ENCODE assay signal across 25 cellular contexts in the genomic region with DNA sequence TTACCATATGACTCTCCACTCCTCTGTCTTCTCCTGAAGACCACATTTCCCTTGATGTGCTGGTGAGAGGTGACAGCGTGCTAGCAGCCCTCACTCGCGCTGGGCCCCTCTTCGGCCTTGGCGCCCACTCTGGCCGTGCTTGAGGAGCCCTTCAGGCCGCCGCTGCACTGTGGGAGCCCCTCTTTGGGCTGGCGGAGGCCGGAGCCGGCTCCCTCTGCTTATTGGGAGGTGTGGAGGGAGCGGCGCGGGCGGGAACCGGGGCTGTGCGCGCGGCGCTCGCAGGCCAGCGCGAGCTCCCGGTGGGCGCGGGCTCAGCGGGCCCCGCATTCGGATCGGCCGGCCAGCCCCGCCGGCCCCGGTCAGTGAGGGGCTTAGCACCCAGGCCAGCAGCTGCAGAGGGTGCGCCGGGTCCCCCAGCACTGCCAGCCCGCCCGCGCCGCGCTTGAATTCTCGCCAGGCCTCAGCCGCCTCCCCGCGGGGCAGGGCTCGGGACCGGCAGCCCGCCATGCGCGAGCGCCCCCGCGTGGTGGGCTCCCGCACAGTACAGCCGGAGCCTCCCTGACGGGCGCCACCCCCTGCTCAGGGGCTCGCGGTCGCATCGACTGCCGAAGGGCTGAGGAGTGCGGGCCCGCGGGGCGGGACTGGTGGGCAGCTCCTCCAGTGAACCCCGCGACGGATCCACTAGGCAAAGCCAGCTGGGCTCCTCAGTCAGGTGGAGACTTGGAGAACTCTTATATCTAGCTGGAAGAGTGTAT.
DNase-seq lines count a peak whose midpoint lies in the region; ATAC-seq, FAIRE-seq and TF ChIP-seq lines count a peak whose summit lies in the region.
"Had no signal": no experiment of that assay in that cellular context is flagged by ENCODE, and none has a peak within 500 bp of the region (broad histone marks: within the 10 kb centered on the region; RNA-seq: fewer than 3 reads in every experiment).

No MANE protein-coding gene starts in this region.

- H3K18ac ChIP-seq in H1 (ENCODE audit: extremely low read depth, low read length), result no peak overlapping the region

- CTCF ChIA-PET in H1 (lab: Charles Lee; ENCODE audit: partially characterized antibody), result interaction anchor here (0.8 kb wide), 1 partner anchor 11 kb away, joined by 3 read pairs; no protein-coding TSS in a partner anchor

- no peak overlapping the region for H3K4me2 ChIP-seq in H1 (ENCODE audit: insufficient read depth in 1 of 2, low read depth in 2 of 2, low read length in 2 of 2)
- H3K4me2 ChIP-seq: BLaER1 had no signal

- no peak overlapping the region for H4K91ac ChIP-seq in H1 (replicated peaks; ENCODE audit: insufficient read length, low read length)

- H2BK20ac ChIP-seq in H1 (ENCODE audit: low read length), result no peak overlapping the region

- no peak overlapping the region for H2AK5ac ChIP-seq in H1 (ENCODE audit: low read depth, low read length)

- H3K9me3 Mint-ChIP-seq in stimulated activated naive CD8-positive, alpha-beta T cell treated with anti-CD3 and anti-CD28 coated beads, Interleukin-15, amount 100 ng/mL, for 72 hours, result peaks cover 19% of the 10 kb centered on the region in 2 donors
- H3K9me3 Mint-ChIP-seq in activated naive CD8-positive, alpha-beta T cell treated with anti-CD3 and anti-CD28 coated beads for 36 hours, result peaks cover 7% of the 10 kb centered on the region

- H3K36me3 Mint-ChIP-seq in activated naive CD8-positive, alpha-beta T cell treated with anti-CD3 and anti-CD28 coated beads for 36 hours, result no peaks in the 10 kb centered on the region

- no peak overlapping the region for H2BK120ac ChIP-seq in H1 (replicated peaks; ENCODE audit: low read depth, low read length)

- no peaks in the 10 kb centered on the region for H3K4me1 ChIP-seq in H1 (replicated peaks in 1 of 4; ENCODE audit: control insufficient read depth in 3 of 4, insufficient read depth in 4 of 4, low read length in 3 of 4)
- H3K4me1 ChIP-seq in spleen, result no peaks in the 10 kb centered on the region
- H3K4me1 ChIP-seq: BLaER1 had no signal

- H3K23me2 ChIP-seq in H1 (ENCODE audit: low read depth, low read length), result no peaks in the 10 kb centered on the region

- H3K14ac ChIP-seq in H1 (ENCODE audit: insufficient read length), result no peak overlapping the region

- H3K27ac ChIP-seq in H1 (ENCODE audit: low read depth, low read length), result no peak overlapping the region
- no peak overlapping the region for H3K27ac ChIP-seq in spleen
- H3K27ac ChIP-seq: BLaER1, RWPE1 had no signal

- H3K9me3 ChIP-seq in H1 (ENCODE audit: insufficient read depth in 2 of 2, low read depth in 1 of 2, low read length in 1 of 2) (peaks cover 0 to 8% of the 10 kb centered on the region in 2 experiments; a peak in 1 of 4 replicates), spleen (peaks cover 0 to 20% (median 2%) of the 10 kb centered on the region in 8 donors)

- no peak overlapping the region for H3K27ac Mint-ChIP-seq in stimulated activated naive CD8-positive, alpha-beta T cell treated with anti-CD3 and anti-CD28 coated beads, Interleukin-15, amount 100 ng/mL, for 72 hours
- no peak overlapping the region for H3K27ac Mint-ChIP-seq in activated naive CD8-positive, alpha-beta T cell treated with anti-CD3 and anti-CD28 coated beads for 36 hours
- H3K27ac Mint-ChIP-seq: CD4-positive, alpha-beta T cell had no signal

- H3K4me3 ChIP-seq in H1 (ENCODE audit: extremely low read depth in 1 of 4, insufficient read depth in 2 of 4, low read depth in 3 of 4, low read length in 4 of 4) (no peak overlapping the region), spleen (no peak overlapping the region)
- H3K4me3 ChIP-seq: BLaER1 had no signal

- H2BK5ac ChIP-seq in H1 (ENCODE audit: low read depth, low read length), result no peak overlapping the region

- H3K4me1 Mint-ChIP-seq in stimulated activated naive CD8-positive, alpha-beta T cell treated with anti-CD3 and anti-CD28 coated beads, Interleukin-15, amount 100 ng/mL, for 72 hours, result no peaks in the 10 kb centered on the region
- H3K4me1 Mint-ChIP-seq in activated naive CD8-positive, alpha-beta T cell treated with anti-CD3 and anti-CD28 coated beads for 36 hours, result no peaks in the 10 kb centered on the region

- H3K4me3 Mint-ChIP-seq in stimulated activated naive CD8-positive, alpha-beta T cell treated with anti-CD3 and anti-CD28 coated beads, Interleukin-15, amount 100 ng/mL, for 72 hours, result no peak overlapping the region
- no peak overlapping the region for H3K4me3 Mint-ChIP-seq in activated naive CD8-positive, alpha-beta T cell treated with anti-CD3 and anti-CD28 coated beads for 36 hours
- H3K4me3 Mint-ChIP-seq: CD4-positive, alpha-beta T cell had no signal

- no peak overlapping the region for H4K5ac ChIP-seq in H1 (ENCODE audit: insufficient read length, low read depth, low read length)

- POLR2A ChIA-PET in H1 (lab: Charles Lee; ENCODE audit: partially characterized antibody), result no interaction called here

- H3K9ac ChIP-seq in H1 (replicated peaks in 1 of 4; ENCODE audit: extremely low read depth in 1 of 4, low read depth in 3 of 4, low read length in 3 of 4), result no peak overlapping the region
- H3K9ac ChIP-seq: BLaER1 had no signal

- no peak overlapping the region for H3K23ac ChIP-seq in H1 (ENCODE audit: insufficient read length)

- no peak overlapping the region for H3K56ac ChIP-seq in H1 (replicated peaks; ENCODE audit: insufficient read length, low read depth, low read length)

- H4K8ac ChIP-seq in H1 (ENCODE audit: extremely low read depth, insufficient read depth, low read length), result peak overlapping the region; percentile 85; the same call in 1 of the 2 replicates

- TF ChIP-seq EP300 in H1 (IDR thresholded peaks at IDR 0.05; ENCODE audit: borderline replicate concordance in 1 of 2, low read depth in 2 of 2, low read length in 2 of 2), result no peak

- H3K27me3 Mint-ChIP-seq in stimulated activated naive CD8-positive, alpha-beta T cell treated with anti-CD3 and anti-CD28 coated beads, Interleukin-15, amount 100 ng/mL, for 72 hours, result no peaks in the 10 kb centered on the region
- H3K27me3 Mint-ChIP-seq in activated naive CD8-positive, alpha-beta T cell treated with anti-CD3 and anti-CD28 coated beads for 36 hours, result no peaks in the 10 kb centered on the region
- H3K27me3 Mint-ChIP-seq: CD4-positive, alpha-beta T cell had no signal

- no peak for DNase-seq in stimulated activated naive CD8-positive, alpha-beta T cell treated with anti-CD3 and anti-CD28 coated beads, Interleukin-15, amount 100 ng/mL, for 72 hours
- no peak for DNase-seq in stimulated activated naive CD8-positive, alpha-beta T cell treated with anti-CD3 and anti-CD28 coated beads, Interleukin-15, Interleukin-2, amounts not matched to agents 100 U/mL and 50 U/mL, for 24 hours
- DNase-seq in H1 (ENCODE audit: low read depth in 1 of 2, low spot score in 2 of 2) (no peak), spleen (peak; percentile 80), mesenteric fat pad (ENCODE audit: low spot score) (no peak)
- no peak for DNase-seq in activated CD4-positive, CD25-positive, alpha-beta regulatory T cell (lab: John Stamatoyannopoulos, UW)
- no peak for DNase-seq in activated naive CD8-positive, alpha-beta T cell treated with anti-CD3 and anti-CD28 coated beads for 36 hours
- DNase-seq: CD4-positive, alpha-beta T cell; DMS53; GDM1; GOT3; Karpas-422; NCI-H1092; NCI-H1417 treated with DMSO at 0.1 percent for 48 hours; NCI-H1694 treated with DMSO at 0.1 percent for 48 hours; NCI-H2081; NCI-H526 treated with DMSO at 0.1 percent for 48 hours; SHP77 had no signal

- no peak overlapping the region for H2BK15ac ChIP-seq in H1 (ENCODE audit: low read length)

- no peaks in the 10 kb centered on the region for H3K27me3 ChIP-seq in H1 (replicated peaks in 1 of 4; ENCODE audit: control insufficient read depth in 3 of 4, extremely low read depth in 1 of 4, insufficient read depth in 3 of 4, low read length in 3 of 4)
- H3K27me3 ChIP-seq in spleen (replicated peaks in 1 of 7), result no peaks in the 10 kb centered on the region
- H3K27me3 ChIP-seq: BLaER1 had no signal

- TF ChIP-seq CTCF in H1 (IDR thresholded peaks at IDR 0.05; ENCODE audit: control extremely low read depth in 1 of 3, insufficient read depth in 1 of 3, low read depth in 1 of 3, low read length in 3 of 3), result peak in 1 of 3 experiments; percentile 15; a peak in 1 of 4 replicates
- no peak for TF ChIP-seq CTCF in spleen (IDR thresholded peaks at IDR 0.05 in 8 of 11, conservative IDR thresholded peaks at IDR 0.05 in 3 of 11)

- no peaks in the 10 kb centered on the region for H3K79me1 ChIP-seq in H1 (ENCODE audit: low read depth, low read length)

- FAIRE-seq in H1 (lab: Jason Lieb, UNC), result no peak
- FAIRE-seq: A204.1, D721Med, GM12891 had no signal

- H4K20me1 ChIP-seq in H1 (replicated peaks in 1 of 2; ENCODE audit: control insufficient read depth in 1 of 2, insufficient read depth in 2 of 2, low read length in 2 of 2), result no peaks in the 10 kb centered on the region
- H4K20me1 ChIP-seq: BLaER1 had no signal

- H2AFZ ChIP-seq in H1 (ENCODE audit: low read length), result no peak overlapping the region

- 98% methylated on average over 41 of the region's 69 CpGs; no CpG with 5 or more reads in 1 of the 2 experiments for WGBS in H1 (ENCODE audit: extremely low coverage in 1 of 2, insufficient coverage in 1 of 2, insufficient read length in 1 of 2, insufficient replicate concordance in 2 of 2, low coverage in 1 of 2, low lambda C conversion rate in 2 of 2, missing lambda C conversion rate in 1 of 2), 2 experiments
- WGBS in spleen, 5 donors, result 90 to 97% (median 93%) methylated on average over 39 to 69 of the region's 69 CpGs

- no peak overlapping the region for H2BK12ac ChIP-seq in H1 (ENCODE audit: low read depth, low read length)

- TF ChIP-seq RAD21 in H1 (IDR thresholded peaks at IDR 0.05 in 1 of 2, conservative IDR thresholded peaks at IDR 0.05 in 1 of 2; ENCODE audit: low read depth in 2 of 2, low read length in 2 of 2), result peak in 1 of 2 experiments; percentile 24; a peak in 1 of 4 replicates

- TF ChIP-seq POLR2A in H1 (IDR thresholded peaks at IDR 0.05; ENCODE audit: control extremely low read depth in 1 of 2, low read depth in 2 of 2, low read length in 2 of 2) (no peak), spleen (IDR thresholded peaks at IDR 0.05) (no peak)

- no peaks in the 10 kb centered on the region for H3K79me2 ChIP-seq in H1 (ENCODE audit: control insufficient read depth in 1 of 2, insufficient read depth in 2 of 2, low read length in 2 of 2)

- intact Hi-C loops in spleen (cut with DNase I; ENCODE audit: low total_unique reads), result no loop called here

- no peak overlapping the region for H3K4ac ChIP-seq in H1 (replicated peaks; ENCODE audit: insufficient read length, low read depth, low read length)

- peak; percentile 60 for ATAC-seq in stimulated activated naive CD8-positive, alpha-beta T cell treated with anti-CD3 and anti-CD28 coated beads, Interleukin-15, amount 100 ng/mL, for 72 hours
- ATAC-seq in stimulated activated naive CD8-positive, alpha-beta T cell treated with anti-CD3 and anti-CD28 coated beads, Interleukin-15, Interleukin-2, amounts not matched to agents 100 U/mL and 50 U/mL, for 24 hours, result no peak
- ATAC-seq: HCT116, Panc1 had no signal

- H3K36me3 ChIP-seq in H1 (ENCODE audit: control insufficient read depth in 2 of 4, insufficient read depth in 4 of 4, low read length in 3 of 4) (no peaks in the 10 kb centered on the region), spleen (no peaks in the 10 kb centered on the region)
- H3K36me3 ChIP-seq: BLaER1 had no signal

TF ChIP-seq in H1, 55 proteins besides CTCF, POLR2A, EP300 and RAD21 (continues in another document):
- TF ChIP-seq HDAC6 (IDR thresholded peaks at IDR 0.05; ENCODE audit: low read depth, low read length) (no peak), CBX5 (IDR thresholded peaks at IDR 0.05; ENCODE audit: low read depth, low read length) (no peak)
